In the genomic region with DNA sequence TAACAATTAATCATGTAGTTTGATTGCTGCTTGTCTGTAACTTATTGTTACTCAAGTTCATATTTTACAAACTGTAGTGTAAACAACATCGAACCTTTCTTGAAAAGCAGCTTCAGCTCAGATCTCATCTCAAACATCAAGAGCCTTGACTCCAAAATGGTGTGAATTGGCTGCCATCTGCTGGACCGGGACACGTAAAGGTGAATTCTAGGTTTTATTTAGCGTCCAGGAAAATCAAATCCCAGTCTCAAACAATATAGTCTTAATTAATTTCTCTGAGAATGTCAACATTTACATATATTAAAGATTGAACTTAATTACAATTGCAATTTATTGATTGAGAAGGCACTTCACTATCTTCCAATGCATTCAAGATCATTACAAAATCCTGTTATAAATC, we compare ENCODE assay signal across 10 cellular contexts.
DNase-seq lines count a peak whose midpoint lies in the region; ATAC-seq and TF ChIP-seq lines count a peak whose summit lies in the region.
"Had no signal": no experiment of that assay in that cellular context is flagged by ENCODE, and none has a peak within 500 bp of the region (broad histone marks: within the 10 kb centered on the region; RNA-seq: fewer than 3 reads in every experiment).

No MANE protein-coding gene starts in this region.

- H3K27me3 ChIP-seq in SK-N-SH (ENCODE audit: insufficient read depth): no peaks in the 10 kb centered on the region
- H3K27me3 ChIP-seq in dorsolateral prefrontal cortex: peaks cover 0 to 33% (median 4%) of the 10 kb centered on the region in 45 donors
- H3K27me3 ChIP-seq: BLaER1 had no signal

- intact Hi-C loops in dorsolateral prefrontal cortex (cut with DNase I): no loop called here

- ATAC-seq in SK-N-SH treated with all-trans-retinoic acid at 6 μM for 48 hours: no peak
- ATAC-seq in HG02973 (IDR thresholded peaks at IDR 0.05; ENCODE audit: unreplicated experiment): no peak

- no peak for TF ChIP-seq EP300 in SK-N-SH (IDR thresholded peaks at IDR 0.05; ENCODE audit: borderline replicate concordance in 1 of 2, low read depth in 1 of 2, low read length in 1 of 2)

- no peaks in the 10 kb centered on the region for H3K4me1 ChIP-seq in SK-N-SH (ENCODE audit: control insufficient read depth in 1 of 2, insufficient read depth in 2 of 2, low read depth in 1 of 2, low read length in 1 of 2)
- H3K4me1 ChIP-seq: BLaER1, esophagus squamous epithelium had no signal

- TF ChIP-seq CTCF in SK-N-SH (IDR thresholded peaks at IDR 0.05): no peak
- peak in 46 of 56 donors; percentile 8 to 62 (median 30) for TF ChIP-seq CTCF in dorsolateral prefrontal cortex (IDR thresholded peaks at IDR 0.05 in 54 of 56, conservative IDR thresholded peaks at IDR 0.05 in 2 of 56; ENCODE audit: low read depth in 1 of 56, partially characterized antibody in 56 of 56)

- no peaks in the 10 kb centered on the region for H3K79me2 ChIP-seq in SK-N-SH (ENCODE audit: insufficient read depth)

- no peaks in the 10 kb centered on the region for H3K9me3 ChIP-seq in SK-N-SH
- H3K9me3 ChIP-seq: BLaER1, esophagus squamous epithelium had no signal

- no peak overlapping the region for H2AFZ ChIP-seq in SK-N-SH (ENCODE audit: low read depth)

- POLR2A ChIA-PET in SK-N-SH (lab: Yijun Ruan, JAX): no interaction called here

- H3K4me2 ChIP-seq in SK-N-SH: no peak overlapping the region
- H3K4me2 ChIP-seq: BLaER1 had no signal

- no peak overlapping the region for H3K9ac ChIP-seq in SK-N-SH
- H3K9ac ChIP-seq: BLaER1 had no signal

- no peaks in the 10 kb centered on the region for H3F3A ChIP-seq in SK-N-SH (replicated peaks; ENCODE audit: insufficient read depth)

- TF ChIP-seq RAD21 in SK-N-SH (IDR thresholded peaks at IDR 0.05; ENCODE audit: low read length): peak; percentile 39

- H3K36me3 ChIP-seq in SK-N-SH (replicated peaks in 1 of 2; ENCODE audit: control insufficient read depth in 1 of 2, insufficient read depth in 2 of 2, low read length in 1 of 2): no peaks in the 10 kb centered on the region
- H3K36me3 ChIP-seq: BLaER1, esophagus squamous epithelium had no signal

- WGBS in SK-N-SH (ENCODE audit: low lambda C conversion rate): 0% methylated on average over 4 of the region's 4 CpGs

- H3K9me2 ChIP-seq in SK-N-SH: no peaks in the 10 kb centered on the region

- CTCF ChIA-PET in SK-N-SH (lab: Yijun Ruan, JAX): no interaction called here

- H3K4me3 ChIP-seq in SK-N-SH (ENCODE audit: low read depth in 2 of 2, low read length in 1 of 2): no peak overlapping the region; a peak in 1 of 4 replicates
- H3K4me3 ChIP-seq in dorsolateral prefrontal cortex: no peak overlapping the region
- H3K4me3 ChIP-seq: BLaER1, esophagus squamous epithelium had no signal

- no peaks in the 10 kb centered on the region for H4K20me1 ChIP-seq in SK-N-SH (ENCODE audit: insufficient read depth)
- H4K20me1 ChIP-seq: BLaER1 had no signal

- no peak overlapping the region for H3K27ac ChIP-seq in SK-N-SH (ENCODE audit: low read depth in 2 of 2, low read length in 1 of 2)
- H3K27ac ChIP-seq in dorsolateral prefrontal cortex: no peak overlapping the region
- H3K27ac ChIP-seq: BLaER1, esophagus squamous epithelium had no signal

- DNase-seq in SK-N-SH (peak; percentile 3), NCI-H526 (lab: John Stamatoyannopoulos, UW) (peak; percentile 19 to 50), dorsolateral prefrontal cortex (peak in 3 of 10 donors; percentile 14 to 36 (median 32)), renal cortical epithelial cell (ENCODE audit: low read depth) (peak; percentile 6)
- DNase-seq in effector CD4-positive, alpha-beta T cell: no peak
- no peak for DNase-seq in central memory CD4-positive, alpha-beta T cell
- DNase-seq: esophagus squamous epithelium had no signal

TF ChIP-seq in SK-N-SH, 30 proteins besides CTCF, POLR2A, EP300 and RAD21:
- TF ChIP-seq MXI1 (IDR thresholded peaks at IDR 0.05; ENCODE audit: low read depth, low read length) (no peak), FOXJ3 (CRISPR knock-in tag; IDR thresholded peaks at IDR 0.05) (no peak), NFIC (IDR thresholded peaks at IDR 0.05; ENCODE audit: borderline replicate concordance) (no peak), CHD2 (IDR thresholded peaks at IDR 0.05; ENCODE audit: low read length, partially characterized antibody) (no peak), FOXM1 (IDR thresholded peaks at IDR 0.05; ENCODE audit: low read depth) (no peak), JUND (IDR thresholded peaks at IDR 0.05) (no peak), TEAD4 (IDR thresholded peaks at IDR 0.05; ENCODE audit: borderline replicate concordance, insufficient read depth) (no peak), GATA2 (CRISPR knock-in tag; IDR thresholded peaks at IDR 0.05) (no peak), SMC3 (IDR thresholded peaks at IDR 0.05; ENCODE audit: low read depth, low read length) (no peak), NRF1 (IDR thresholded peaks at IDR 0.05; ENCODE audit: low read depth, low read length) (no peak), EZH2phosphoT487 (IDR thresholded peaks at IDR 0.05; ENCODE audit: borderline replicate concordance, low read depth) (no peak), YY1 (IDR thresholded peaks at IDR 0.05; ENCODE audit: low read depth) (no peak), POLR2AphosphoS5 (IDR thresholded peaks at IDR 0.05; ENCODE audit: low read depth, low read length) (no peak)
- TF ChIP-seq, protein P1, sequence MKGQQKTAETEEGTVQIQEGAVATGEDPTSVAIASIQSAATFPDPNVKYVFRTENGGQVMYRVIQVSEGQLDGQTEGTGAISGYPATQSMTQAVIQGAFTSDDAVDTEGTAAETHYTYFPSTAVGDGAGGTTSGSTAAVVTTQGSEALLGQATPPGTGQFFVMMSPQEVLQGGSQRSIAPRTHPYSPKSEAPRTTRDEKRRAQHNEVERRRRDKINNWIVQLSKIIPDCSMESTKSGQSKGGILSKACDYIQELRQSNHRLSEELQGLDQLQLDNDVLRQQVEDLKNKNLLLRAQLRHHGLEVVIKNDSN (IDR thresholded peaks at IDR 0.05; ENCODE audit: borderline replicate concordance, low read depth): no peak

TF ChIP-seq in SK-N-SH treated with all-trans-retinoic acid at 6 μM for 48 hours, 23 proteins besides CTCF, POLR2A, EP300 and RAD21 (continues in another document):
- TF ChIP-seq TOX (CRISPR knock-in tag; IDR thresholded peaks at IDR 0.05; ENCODE audit: borderline replicate concordance): no peak
- TF ChIP-seq SNAI2 (CRISPR knock-in tag; IDR thresholded peaks at IDR 0.05): no peak
- no peak for TF ChIP-seq OSR1 (CRISPR knock-in tag; IDR thresholded peaks at IDR 0.05)
- TF ChIP-seq, protein P2, sequence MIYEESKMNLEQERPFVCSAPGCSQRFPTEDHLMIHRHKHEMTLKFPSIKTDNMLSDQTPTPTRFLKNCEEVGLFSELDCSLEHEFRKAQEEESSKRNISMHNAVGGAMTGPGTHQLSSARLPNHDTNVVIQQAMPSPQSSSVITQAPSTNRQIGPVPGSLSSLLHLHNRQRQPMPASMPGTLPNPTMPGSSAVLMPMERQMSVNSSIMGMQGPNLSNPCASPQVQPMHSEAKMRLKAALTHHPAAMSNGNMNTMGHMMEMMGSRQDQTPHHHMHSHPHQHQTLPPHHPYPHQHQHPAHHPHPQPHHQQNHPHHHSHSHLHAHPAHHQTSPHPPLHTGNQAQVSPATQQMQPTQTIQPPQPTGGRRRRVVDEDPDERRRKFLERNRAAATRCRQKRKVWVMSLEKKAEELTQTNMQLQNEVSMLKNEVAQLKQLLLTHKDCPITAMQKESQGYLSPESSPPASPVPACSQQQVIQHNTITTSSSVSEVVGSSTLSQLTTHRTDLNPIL (CRISPR knock-in tag; IDR thresholded peaks at IDR 0.05; ENCODE audit: low read depth): no peak
- no peak for TF ChIP-seq ZNF8 (CRISPR knock-in tag; IDR thresholded peaks at IDR 0.05)
- no peak for TF ChIP-seq ZFP3 (CRISPR knock-in tag; IDR thresholded peaks at IDR 0.05)
- TF ChIP-seq PPARA (CRISPR knock-in tag; IDR thresholded peaks at IDR 0.05; ENCODE audit: borderline replicate concordance): no peak
- TF ChIP-seq TCF4 (CRISPR knock-in tag; IDR thresholded peaks at IDR 0.05; ENCODE audit: borderline replicate concordance): no peak
- TF ChIP-seq, protein P3, sequence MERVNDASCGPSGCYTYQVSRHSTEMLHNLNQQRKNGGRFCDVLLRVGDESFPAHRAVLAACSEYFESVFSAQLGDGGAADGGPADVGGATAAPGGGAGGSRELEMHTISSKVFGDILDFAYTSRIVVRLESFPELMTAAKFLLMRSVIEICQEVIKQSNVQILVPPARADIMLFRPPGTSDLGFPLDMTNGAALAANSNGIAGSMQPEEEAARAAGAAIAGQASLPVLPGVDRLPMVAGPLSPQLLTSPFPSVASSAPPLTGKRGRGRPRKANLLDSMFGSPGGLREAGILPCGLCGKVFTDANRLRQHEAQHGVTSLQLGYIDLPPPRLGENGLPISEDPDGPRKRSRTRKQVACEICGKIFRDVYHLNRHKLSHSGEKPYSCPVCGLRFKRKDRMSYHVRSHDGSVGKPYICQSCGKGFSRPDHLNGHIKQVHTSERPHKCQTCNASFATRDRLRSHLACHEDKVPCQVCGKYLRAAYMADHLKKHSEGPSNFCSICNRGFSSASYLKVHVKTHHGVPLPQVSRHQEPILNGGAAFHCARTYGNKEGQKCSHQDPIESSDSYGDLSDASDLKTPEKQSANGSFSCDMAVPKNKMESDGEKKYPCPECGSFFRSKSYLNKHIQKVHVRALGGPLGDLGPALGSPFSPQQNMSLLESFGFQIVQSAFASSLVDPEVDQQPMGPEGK (CRISPR knock-in tag; IDR thresholded peaks at IDR 0.05; ENCODE audit: borderline replicate concordance): no peak
- TF ChIP-seq, protein P4, sequence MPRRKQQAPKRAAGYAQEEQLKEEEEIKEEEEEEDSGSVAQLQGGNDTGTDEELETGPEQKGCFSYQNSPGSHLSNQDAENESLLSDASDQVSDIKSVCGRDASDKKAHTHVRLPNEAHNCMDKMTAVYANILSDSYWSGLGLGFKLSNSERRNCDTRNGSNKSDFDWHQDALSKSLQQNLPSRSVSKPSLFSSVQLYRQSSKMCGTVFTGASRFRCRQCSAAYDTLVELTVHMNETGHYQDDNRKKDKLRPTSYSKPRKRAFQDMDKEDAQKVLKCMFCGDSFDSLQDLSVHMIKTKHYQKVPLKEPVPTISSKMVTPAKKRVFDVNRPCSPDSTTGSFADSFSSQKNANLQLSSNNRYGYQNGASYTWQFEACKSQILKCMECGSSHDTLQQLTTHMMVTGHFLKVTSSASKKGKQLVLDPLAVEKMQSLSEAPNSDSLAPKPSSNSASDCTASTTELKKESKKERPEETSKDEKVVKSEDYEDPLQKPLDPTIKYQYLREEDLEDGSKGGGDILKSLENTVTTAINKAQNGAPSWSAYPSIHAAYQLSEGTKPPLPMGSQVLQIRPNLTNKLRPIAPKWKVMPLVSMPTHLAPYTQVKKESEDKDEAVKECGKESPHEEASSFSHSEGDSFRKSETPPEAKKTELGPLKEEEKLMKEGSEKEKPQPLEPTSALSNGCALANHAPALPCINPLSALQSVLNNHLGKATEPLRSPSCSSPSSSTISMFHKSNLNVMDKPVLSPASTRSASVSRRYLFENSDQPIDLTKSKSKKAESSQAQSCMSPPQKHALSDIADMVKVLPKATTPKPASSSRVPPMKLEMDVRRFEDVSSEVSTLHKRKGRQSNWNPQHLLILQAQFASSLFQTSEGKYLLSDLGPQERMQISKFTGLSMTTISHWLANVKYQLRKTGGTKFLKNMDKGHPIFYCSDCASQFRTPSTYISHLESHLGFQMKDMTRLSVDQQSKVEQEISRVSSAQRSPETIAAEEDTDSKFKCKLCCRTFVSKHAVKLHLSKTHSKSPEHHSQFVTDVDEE (CRISPR knock-in tag; IDR thresholded peaks at IDR 0.05): no peak
- no peak for TF ChIP-seq ESRRG (CRISPR knock-in tag; IDR thresholded peaks at IDR 0.05)

Comparison
In these comparisons a context has a peak if more than half of its experiments do, and no peak if none do; other contexts are left out.
1. DNase-seq: peak in SK-N-SH (single experiment), NCI-H526 (2 of 2) and renal cortical epithelial cell (single experiment); none in effector CD4-positive, alpha-beta T cell (single experiment) and central memory CD4-positive, alpha-beta T cell (single experiment).